Comparison of ENCODE assay signal across 8 cellular contexts in the genomic region with DNA sequence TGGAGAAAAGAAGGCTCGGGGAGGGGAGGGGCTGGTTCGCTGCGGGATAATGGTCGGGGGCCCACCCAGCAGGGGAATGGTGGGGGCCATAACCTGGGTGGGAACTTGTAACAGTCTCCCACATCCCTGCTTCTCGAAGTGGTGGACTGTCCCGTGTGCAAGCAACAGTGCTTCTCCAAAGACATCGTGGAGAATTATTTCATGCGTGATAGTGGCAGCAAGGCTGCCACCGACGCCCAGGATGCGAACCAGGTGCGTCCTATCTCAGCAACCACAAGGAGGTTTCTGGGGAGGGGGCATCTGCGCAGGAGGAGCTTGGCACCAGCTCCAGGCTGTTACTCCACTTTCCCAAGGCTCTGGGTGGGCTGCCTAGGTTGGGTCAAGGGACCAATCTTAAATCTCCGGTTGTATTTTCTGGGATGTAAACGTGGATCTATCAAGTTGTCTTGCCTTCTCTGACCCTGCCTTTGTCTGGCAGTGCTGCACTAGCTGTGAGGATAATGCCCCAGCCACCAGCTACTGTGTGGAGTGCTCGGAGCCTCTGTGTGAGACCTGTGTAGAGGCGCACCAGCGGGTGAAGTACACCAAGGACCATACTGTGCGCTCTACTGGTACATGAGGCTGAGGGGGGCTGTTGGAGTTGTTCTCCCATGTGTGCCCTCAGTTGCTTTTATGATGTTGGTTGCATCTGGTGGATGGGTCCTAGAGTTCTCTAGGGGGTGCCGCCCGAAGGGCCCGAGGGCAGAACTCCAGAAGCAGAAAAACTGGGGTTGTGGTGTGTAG. TPM values are rescaled to one million over a fixed set of nuclear protein-coding genes. Genes with fewer than 3 reads are reported as not detected.
A peak's percentile ranks its signal among the peaks of the same experiment; 100 is the strongest.
DNase-seq lines count a peak whose midpoint lies in the region; ATAC-seq and TF ChIP-seq lines count a peak whose summit lies in the region.

No MANE protein-coding gene starts in this region.

- H3K4me1 Mint-ChIP-seq in activated T-helper 17 cell treated with anti-CD3 and anti-CD28 coated beads, Interleukin-2, amount 50 U/mL, for 72 hours: peaks cover 26% of the 10 kb centered on the region

- H3K36me3 ChIP-seq in spleen: peaks cover 14 to 52% (median 40%) of the 10 kb centered on the region in 6 donors

- H3K27ac Mint-ChIP-seq in activated T-helper 17 cell treated with anti-CD3 and anti-CD28 coated beads, Interleukin-2, amount 50 U/mL, for 72 hours: peak overlapping the region; percentile 91

- intact Hi-C loops in spleen (cut with DNase I; ENCODE audit: low total_unique reads): no loop called here

- H3K4me3 Mint-ChIP-seq in activated T-helper 17 cell treated with anti-CD3 and anti-CD28 coated beads, Interleukin-2, amount 50 U/mL, for 72 hours: peak overlapping the region; percentile 93

- H3K27ac ChIP-seq in spleen: peak overlapping the region in 7 of 8 donors; percentile 88 to 99 (median 96)

- no peaks in the 10 kb centered on the region for H3K9me3 ChIP-seq in spleen

- H3K27me3 ChIP-seq in spleen (replicated peaks in 1 of 7): peaks cover 0 to 4% (median 0%) of the 10 kb centered on the region in 7 donors

- no peak for TF ChIP-seq POLR2A in spleen (IDR thresholded peaks at IDR 0.05)

- ATAC-seq in activated T-helper 17 cell treated with anti-CD3 and anti-CD28 coated beads, Interleukin-2, amount 50 U/mL, for 72 hours (replicated peaks): no peak
- no peak for ATAC-seq in GM18861 (IDR thresholded peaks at IDR 0.05; ENCODE audit: unreplicated experiment)
- no peak for ATAC-seq in HG03432 (IDR thresholded peaks at IDR 0.05; ENCODE audit: unreplicated experiment)
- no peak for ATAC-seq in HG03108 (IDR thresholded peaks at IDR 0.05; ENCODE audit: unreplicated experiment)

- H3K36me3 Mint-ChIP-seq in activated T-helper 17 cell treated with anti-CD3 and anti-CD28 coated beads, Interleukin-2, amount 50 U/mL, for 72 hours (ENCODE audit: low read depth): peaks cover 69% of the 10 kb centered on the region

- peaks cover 23 to 57% (median 36%) of the 10 kb centered on the region in 6 donors for H3K4me1 ChIP-seq in spleen

- WGBS in spleen, 5 donors: 7 to 12% (median 9%) methylated on average over 21 to 22 of the region's 22 CpGs

- H3K27me3 Mint-ChIP-seq in activated T-helper 17 cell treated with anti-CD3 and anti-CD28 coated beads, Interleukin-2, amount 50 U/mL, for 72 hours: no peaks in the 10 kb centered on the region

- H3K9me3 Mint-ChIP-seq in activated T-helper 17 cell treated with anti-CD3 and anti-CD28 coated beads, Interleukin-2, amount 50 U/mL, for 72 hours: no peaks in the 10 kb centered on the region

- TF ChIP-seq CTCF in HFF-Myc (IDR thresholded peaks at IDR 0.05; ENCODE audit: low read depth, low read length, missing control alignments) (no peak), spleen (IDR thresholded peaks at IDR 0.05 in 8 of 11, conservative IDR thresholded peaks at IDR 0.05 in 3 of 11) (no peak)

- DNase-seq in HFF-Myc (ENCODE audit: extremely low read depth, low read depth) (no peak), spleen (no peak), germinal center (ENCODE audit: low spot score) (no peak)

- H3K4me3 ChIP-seq in HFF-Myc (replicated peaks; ENCODE audit: low read depth, low read length) (peak overlapping the region; percentile 98), iPS-11a (ENCODE audit: low read depth, low read length) (peak overlapping the region; percentile 89), spleen (peak overlapping the region; percentile 82 to 99 (median 92))

RNA-seq across cellular contexts. Expression of gene TRIM28, which starts 1.6 kb away (rescaled TPM):
- 100 to 1,000 TPM; 336 to 455 TPM for total RNA-seq in activated T-helper 17 cell treated with anti-CD3 and anti-CD28 coated beads, Interleukin-2, amount 50 U/mL, for 72 hours
- 100 to 1,000 TPM; 216 to 294 (median 232) TPM for total RNA-seq in spleen
- 100 to 1,000 TPM; 181 to 233 (median 183) TPM for polyA plus RNA-seq in spleen

RNA-seq across cellular contexts. Expression of gene CHMP2A, which starts 9.4 kb away (rescaled TPM):
- 10 to 100 TPM; 79.0 to 95.8 TPM for total RNA-seq in activated T-helper 17 cell treated with anti-CD3 and anti-CD28 coated beads, Interleukin-2, amount 50 U/mL, for 72 hours
- 100 to 1,000 TPM in 3 of 7 donors, 10 to 100 TPM in 4; 79.9 to 115 (median 89.9) TPM for total RNA-seq in spleen
- polyA plus RNA-seq in spleen: 100 to 1,000 TPM; 112 to 124 (median 121) TPM

RNA-seq across cellular contexts. Expression of gene UBE2M, which starts 12.9 kb away (rescaled TPM):
- 100 to 1,000 TPM; 102 to 141 TPM for total RNA-seq in activated T-helper 17 cell treated with anti-CD3 and anti-CD28 coated beads, Interleukin-2, amount 50 U/mL, for 72 hours
- 10 to 100 TPM; 19.1 to 66.9 (median 44.0) TPM for total RNA-seq in spleen
- 10 to 100 TPM; 33.2 to 47.3 (median 36.9) TPM for polyA plus RNA-seq in spleen

RNA-seq across cellular contexts. Expression of gene ZBTB45, which starts 25.9 kb away (rescaled TPM):
- total RNA-seq in activated T-helper 17 cell treated with anti-CD3 and anti-CD28 coated beads, Interleukin-2, amount 50 U/mL, for 72 hours: 10 to 100 TPM; 11.0 to 14.3 TPM
- total RNA-seq in spleen: 10 to 100 TPM; 11.1 to 16.0 (median 13.0) TPM
- 1 to 10 TPM; 4.0 to 8.8 (median 4.4) TPM for polyA plus RNA-seq in spleen

RNA-seq across cellular contexts. Expression of gene MZF1, which starts 27.7 kb away (rescaled TPM):
- total RNA-seq in activated T-helper 17 cell treated with anti-CD3 and anti-CD28 coated beads, Interleukin-2, amount 50 U/mL, for 72 hours: 10 to 100 TPM; 26.6 to 57.9 TPM
- 10 to 100 TPM; 27.7 to 41.6 (median 35.7) TPM for total RNA-seq in spleen
- 10 to 100 TPM; 13.2 to 23.0 (median 20.6) TPM for polyA plus RNA-seq in spleen
